ENCODE assay signal across 8 cellular contexts in genomic region chr9:504921-505821, GRCh38. TPM values are rescaled to one million over a fixed set of nuclear protein-coding genes. Genes with fewer than 3 reads are reported as not detected.
DNase-seq lines count a peak whose midpoint lies in the region; ATAC-seq, FAIRE-seq and TF ChIP-seq lines count a peak whose summit lies in the region.

No MANE protein-coding gene starts in this region.

- peaks cover 10% of the 10 kb centered on the region for H3K4me1 ChIP-seq in CD8-positive, alpha-beta memory T cell (ENCODE audit: insufficient read depth, low read length)
- H3K4me1 ChIP-seq in HUES6 (ENCODE audit: control insufficient read depth, insufficient read depth, low read length) (peaks cover 14% of the 10 kb centered on the region; the same call in 1 of the 2 replicates), adipocyte (ENCODE audit: control insufficient read depth, insufficient read depth, low read length) (peaks cover 8% of the 10 kb centered on the region), right atrium auricular region (peaks cover 0 to 19% of the 10 kb centered on the region in 2 donors), psoas muscle (no peaks in the 10 kb centered on the region)

- no peaks in the 10 kb centered on the region for H3K36me3 ChIP-seq in CD8-positive, alpha-beta memory T cell (ENCODE audit: insufficient read depth, low read length)
- H3K36me3 ChIP-seq in HUES6 (ENCODE audit: control insufficient read depth, insufficient read depth, low read length) (no peaks in the 10 kb centered on the region), adipocyte (ENCODE audit: control insufficient read depth, insufficient read depth, low read length, severe bottlenecking) (no peaks in the 10 kb centered on the region), right atrium auricular region (no peaks in the 10 kb centered on the region), psoas muscle (ENCODE audit: insufficient read depth in 1 of 2, low read depth in 1 of 2) (no peaks in the 10 kb centered on the region)

- H3K27ac ChIP-seq in CD8-positive, alpha-beta memory T cell (ENCODE audit: low read depth, low read length): no peak overlapping the region
- H3K27ac ChIP-seq in HUES6 (ENCODE audit: low read depth, low read length) (no peak overlapping the region), right atrium auricular region (peak overlapping the region; percentile 88 to 94), psoas muscle (peak overlapping the region; percentile 79)

- H3K4me1 Mint-ChIP-seq in CD8-positive, alpha-beta memory T cell: peaks cover 10 to 21% (median 10%) of the 10 kb centered on the region in 3 donors

- peak overlapping the region; percentile 44 for H3K9ac ChIP-seq in HUES6 (ENCODE audit: low read length)
- peak overlapping the region; percentile 72 for H3K9ac ChIP-seq in adipocyte (ENCODE audit: low read length)

- peak; percentile 16 for ATAC-seq in GM21367 (IDR thresholded peaks at IDR 0.05; ENCODE audit: unreplicated experiment)
- peak; percentile 27 to 50 (median 36) for ATAC-seq in psoas muscle

- H3K9me3 ChIP-seq in CD8-positive, alpha-beta memory T cell (ENCODE audit: low read length): no peaks in the 10 kb centered on the region
- H3K9me3 ChIP-seq in HUES6 (ENCODE audit: control insufficient read depth, insufficient read depth, low read depth, low read length) (no peaks in the 10 kb centered on the region), adipocyte (ENCODE audit: control insufficient read depth, low read length) (no peaks in the 10 kb centered on the region), right atrium auricular region (no peaks in the 10 kb centered on the region), psoas muscle (no peaks in the 10 kb centered on the region)

- intact Hi-C loops in psoas muscle (cut with DNase I): loop anchor here (2.0 to 5.0 kb wide), 2 partner anchors 32 to 34 kb away; no protein-coding TSS in a partner anchor

- FAIRE-seq in RCC 7860 (lab: Jason Lieb, UNC): no peak

- H3K9me3 Mint-ChIP-seq in CD8-positive, alpha-beta memory T cell: no peaks in the 10 kb centered on the region

- H3K36me3 Mint-ChIP-seq in CD8-positive, alpha-beta memory T cell: peaks cover 0 to 1% (median 0%) of the 10 kb centered on the region in 3 donors

- no peak for TF ChIP-seq CTCF in right atrium auricular region (IDR thresholded peaks at IDR 0.05)
- TF ChIP-seq CTCF in psoas muscle (IDR thresholded peaks at IDR 0.05): no peak

- H3K27ac Mint-ChIP-seq in CD8-positive, alpha-beta memory T cell: no peak overlapping the region

- peak overlapping the region; percentile 39 for H3K4me3 ChIP-seq in CD8-positive, alpha-beta memory T cell (ENCODE audit: low read length)
- peak overlapping the region; percentile 76 for H3K4me3 ChIP-seq in HUES6 (ENCODE audit: low read depth, low read length)
- H3K4me3 ChIP-seq in adipocyte (ENCODE audit: low read length): peak overlapping the region; percentile 82
- H3K4me3 ChIP-seq in right atrium auricular region: peak overlapping the region; percentile 70 to 79
- peak overlapping the region; percentile 86 for H3K4me3 ChIP-seq in psoas muscle

- peak in 3 of 5 donors; percentile 1 to 11 (median 7) for DNase-seq in CD8-positive, alpha-beta memory T cell
- no peak for DNase-seq in adipocyte (ENCODE audit: low read depth)
- DNase-seq in right atrium auricular region (ENCODE audit: low spot score): peak; percentile 64
- peak; percentile 20 to 57 for DNase-seq in psoas muscle
- DNase-seq in Kasumi-1 (lab: John Stamatoyannopoulos, UW): no peak
- DNase-seq in RCC 7860 (ENCODE audit: low spot score): no peak

- POLR2A ChIA-PET in CD8-positive, alpha-beta memory T cell (lab: Charles Lee): interaction anchor here (0.8 kb wide), 1 partner anchor 10 kb away, joined by 3 read pairs; no protein-coding TSS in a partner anchor

- peak overlapping the region; percentile 32 to 85 (median 73) for H3K4me3 Mint-ChIP-seq in CD8-positive, alpha-beta memory T cell

- H3K27me3 Mint-ChIP-seq in CD8-positive, alpha-beta memory T cell: peaks cover 15 to 18% of the 10 kb centered on the region in 2 donors

- H3K27me3 ChIP-seq in CD8-positive, alpha-beta memory T cell (ENCODE audit: insufficient read depth, low read length, poor library complexity, severe bottlenecking): peaks cover 3% of the 10 kb centered on the region
- peaks cover 37% of the 10 kb centered on the region for H3K27me3 ChIP-seq in HUES6 (ENCODE audit: control insufficient read depth, insufficient read depth, low read length)
- H3K27me3 ChIP-seq in adipocyte (replicated peaks; ENCODE audit: control insufficient read depth, insufficient read depth, low read length): peaks cover 11% of the 10 kb centered on the region
- H3K27me3 ChIP-seq in right atrium auricular region: no peaks in the 10 kb centered on the region
- H3K27me3 ChIP-seq in psoas muscle (ENCODE audit: insufficient read depth in 3 of 3, low read length in 2 of 3): no peaks in the 10 kb centered on the region

- 0 to 1% (median 1%) methylated on average over 57 to 94 of the region's 94 CpGs for WGBS in psoas muscle, 3 donors

- CTCF ChIA-PET in CD8-positive, alpha-beta memory T cell (lab: Charles Lee): interaction anchor here (0.7 to 1.1 kb wide), 5 partner anchors 9 to 46 kb away, joined by 3 to 5 read pairs (median 3); no protein-coding TSS in a partner anchor

RNA-seq across cellular contexts. Expression of gene KANK1, which starts 0.7 kb away (rescaled TPM):
- total RNA-seq in CD8-positive, alpha-beta memory T cell: 1 to 10 TPM; 2.9 to 3.4 TPM
- polyA plus RNA-seq in CD8-positive, alpha-beta memory T cell: 3.8 TPM
- total RNA-seq in right atrium auricular region: 100 to 1,000 TPM; 164 to 166 TPM
- 100 to 1,000 TPM in 1 of 4 donors, 10 to 100 TPM in 3; 29.2 to 114 (median 60.0) TPM for total RNA-seq in psoas muscle
- 10 to 100 TPM; 28.4 to 75.1 (median 32.8) TPM for polyA plus RNA-seq in psoas muscle

Comparison
In these comparisons a context has a peak if more than half of its experiments do, and no peak if none do; other contexts are left out.
1. DNase-seq: peak in CD8-positive, alpha-beta memory T cell (3 of 5), right atrium auricular region (single experiment) and psoas muscle (2 of 2); none in adipocyte (single experiment), Kasumi-1 (0 of 2) and RCC 7860 (single experiment).
2. H3K27ac ChIP-seq: peak in right atrium auricular region (2 of 2) and psoas muscle (single experiment); none in CD8-positive, alpha-beta memory T cell (single experiment) and HUES6 (single experiment).
3. RNA of gene KANK1, which starts 0.7 kb away (total RNA-seq): 164 to 166 TPM in right atrium auricular region and 29.2 to 114 TPM in psoas muscle; 2.9 to 3.4 TPM in CD8-positive, alpha-beta memory T cell; every median in the first group is over 4 times any median in the second.
4. Peak in every context shown above with its lines, with median percentiles within 50 percentile points of each other: H3K4me3 ChIP-seq.